ENCODE assay signal across 8 cellular contexts in genomic region chr14:75002392-75003249, GRCh38. TPM values are rescaled to one million over a fixed set of nuclear protein-coding genes. Genes with fewer than 3 reads are reported as not detected.
A peak's percentile ranks its signal among the peaks of the same experiment; 100 is the strongest.
DNase-seq lines count a peak whose midpoint lies in the region; ATAC-seq lines count a peak whose summit lies in the region.

TSS of gene EIF2B2 (plus strand) at chr14:75002921. CDS start at chr14:75002991, 70 bp downstream.

- H3K9me3 Mint-ChIP-seq in activated CD4-positive, alpha-beta T cell treated with anti-CD3 and anti-CD28 coated beads, Interleukin-2, amount 10 ng/mL, durations not matched to agents 7 days and 5 days: peaks cover 3% of the 10 kb centered on the region

- H3K4me1 Mint-ChIP-seq in activated CD4-positive, alpha-beta T cell treated with anti-CD3 and anti-CD28 coated beads, Interleukin-2, amount 10 ng/mL, durations not matched to agents 7 days and 5 days: peaks cover 41% of the 10 kb centered on the region

- POLR2A ChIA-PET in activated CD4-positive, alpha-beta T cell treated with anti-CD3 and anti-CD28 coated beads, Interleukin-2, amount 10 ng/mL, durations not matched to agents 7 days and 5 days (lab: Charles Lee): interaction anchor here (0.7 kb wide), 1 partner anchor 820 kb away, joined by 3 read pairs; no protein-coding TSS in a partner anchor

- H3K36me3 Mint-ChIP-seq in activated CD4-positive, alpha-beta T cell treated with anti-CD3 and anti-CD28 coated beads, Interleukin-2, amount 10 ng/mL, durations not matched to agents 7 days and 5 days (ENCODE audit: low read depth): peaks cover 44% of the 10 kb centered on the region

- peak within 1 kb of the TSS; percentile 82 for H3K4me3 ChIP-seq in BLaER1

- peaks cover 7% of the 10 kb centered on the region for H3K27me3 Mint-ChIP-seq in activated CD4-positive, alpha-beta T cell treated with anti-CD3 and anti-CD28 coated beads, Interleukin-2, amount 10 ng/mL, durations not matched to agents 7 days and 5 days

- H3K27me3 ChIP-seq in BLaER1: no peaks in the 10 kb centered on the region

- peaks cover 31% of the 10 kb centered on the region for H3K36me3 ChIP-seq in BLaER1

- H3K4me3 Mint-ChIP-seq in activated CD4-positive, alpha-beta T cell treated with anti-CD3 and anti-CD28 coated beads, Interleukin-2, amount 10 ng/mL, durations not matched to agents 7 days and 5 days: peak within 1 kb of the TSS; percentile 86

- H3K4me1 ChIP-seq in BLaER1: peaks cover 19% of the 10 kb centered on the region

- DNase-seq in NCI-H69 (lab: John Stamatoyannopoulos, UW): peak; percentile 99
- peak; percentile 99 for DNase-seq in activated CD4-positive, alpha-beta T cell treated with anti-CD3 and anti-CD28 coated beads, Interleukin-2, amount 10 ng/mL, durations not matched to agents 7 days and 5 days
- peak; percentile 48 for DNase-seq in cortex of kidney (lab: John Stamatoyannopoulos, UW)
- peak; percentile 99 for DNase-seq in left kidney (ENCODE audit: low read depth, low spot score)
- DNase-seq in stimulated activated CD4-positive, alpha-beta T cell treated with anti-CD3 and anti-CD28 coated beads, Interleukin-2, amount 100 ng/mL, for 24 hours: peak; percentile 99

- CTCF ChIA-PET in activated CD4-positive, alpha-beta T cell treated with anti-CD3 and anti-CD28 coated beads, Interleukin-2, amount 10 ng/mL, durations not matched to agents 7 days and 5 days (lab: Charles Lee): interaction anchor here (0.6 to 1.8 kb wide), 6 partner anchors 10 to 142 kb away, joined by 3 to 5 read pairs (median 4); no protein-coding TSS in a partner anchor

- peak within 1 kb of the TSS; percentile 83 for H3K27ac ChIP-seq in BLaER1

- peaks cover 10% of the 10 kb centered on the region; the same call in 1 of the 2 replicates for H3K9me3 ChIP-seq in BLaER1

- H3K9ac ChIP-seq in BLaER1: peak within 1 kb of the TSS; percentile 83

- peak within 1 kb of the TSS; percentile 89 for H3K27ac Mint-ChIP-seq in activated CD4-positive, alpha-beta T cell treated with anti-CD3 and anti-CD28 coated beads, Interleukin-2, amount 10 ng/mL, durations not matched to agents 7 days and 5 days

- H4K20me1 ChIP-seq in BLaER1: peaks cover 5% of the 10 kb centered on the region; the same call in 1 of the 2 replicates

- ATAC-seq in GM19328 (IDR thresholded peaks at IDR 0.05; ENCODE audit: unreplicated experiment) (peak; percentile 96), HG03520 (IDR thresholded peaks at IDR 0.05; ENCODE audit: unreplicated experiment) (peak; percentile 96)

- peak within 1 kb of the TSS; percentile 96 for H3K4me2 ChIP-seq in BLaER1

RNA-seq across cellular contexts. Expression of gene EIF2B2, which starts in this region (rescaled TPM):
- total RNA-seq in activated CD4-positive, alpha-beta T cell treated with anti-CD3 and anti-CD28 coated beads, Interleukin-2, amount 10 ng/mL, durations not matched to agents 7 days and 5 days: 10 to 100 TPM; 53.0 to 58.1 TPM

Comparison
In these comparisons a context has a peak if more than half of its experiments do, and no peak if none do; other contexts are left out.
1. Peak in every context shown above with its lines: DNase-seq, ATAC-seq, H3K4me3 ChIP-seq and H3K27ac ChIP-seq.
2. DNase-seq: peak in every context shown above with its lines; median percentile 99 in NCI-H69; 99 in activated CD4-positive, alpha-beta T cell treated with anti-CD3 and anti-CD28 coated beads, Interleukin-2, amount 10 ng/mL, durations not matched to agents 7 days and 5 days; 99 in left kidney; 99 in stimulated activated CD4-positive, alpha-beta T cell treated with anti-CD3 and anti-CD28 coated beads, Interleukin-2, amount 100 ng/mL, for 24 hours; 48 in cortex of kidney.